9 cellular contexts compared by ENCODE assay signal in genomic region chr19:2491130-2491801, GRCh38. TPM values are rescaled to one million over a fixed set of nuclear protein-coding genes. Genes with fewer than 3 reads are reported as not detected.
A peak's percentile ranks its signal among the peaks of the same experiment; 100 is the strongest.
DNase-seq lines count a peak whose midpoint lies in the region; ATAC-seq and TF ChIP-seq lines count a peak whose summit lies in the region.
"Had no signal": no experiment of that assay in that cellular context is flagged by ENCODE, and none has a peak within 500 bp of the region (broad histone marks: within the 10 kb centered on the region; RNA-seq: fewer than 3 reads in every experiment).

No MANE protein-coding gene starts in this region.

- H3K27me3 ChIP-seq in left lung = peaks cover 0 to 65% of the 10 kb centered on the region in 2 donors

- H3K4me3 Mint-ChIP-seq in activated T-helper 1 cell treated with anti-CD3 and anti-CD28 coated beads, Interleukin-12 subunit alpha, Interleukin-12 subunit beta, Interleukin-2, Interleukin-4 antibody, amounts not matched to agents 30 ng/mL and 10 ng/mL and 1 ng/mL, durations not matched to agents 14 hours and 24 hours and 36 hours = no peak overlapping the region
- H3K4me3 Mint-ChIP-seq: dendritic cell treated with granulocyte-macrophage colony-stimulating factor and Interleukin-4, amounts not matched to agents 40 ng/mL and 50 ng/mL, for 4 days had no signal

- no peak overlapping the region for H3K27ac Mint-ChIP-seq in activated T-helper 1 cell treated with anti-CD3 and anti-CD28 coated beads, Interleukin-12 subunit alpha, Interleukin-12 subunit beta, Interleukin-2, Interleukin-4 antibody, amounts not matched to agents 30 ng/mL and 10 ng/mL and 1 ng/mL, durations not matched to agents 14 hours and 24 hours and 36 hours
- H3K27ac Mint-ChIP-seq: dendritic cell treated with granulocyte-macrophage colony-stimulating factor and Interleukin-4, amounts not matched to agents 40 ng/mL and 50 ng/mL, for 4 days had no signal

- ATAC-seq in left lung (peak; percentile 42), Right ventricle myocardium superior (ENCODE audit: poor library complexity) (no peak)

- H3K36me3 ChIP-seq in left lung = no peaks in the 10 kb centered on the region

- H3K36me3 Mint-ChIP-seq in activated T-helper 1 cell treated with anti-CD3 and anti-CD28 coated beads, Interleukin-12 subunit alpha, Interleukin-12 subunit beta, Interleukin-2, Interleukin-4 antibody, amounts not matched to agents 30 ng/mL and 10 ng/mL and 1 ng/mL, durations not matched to agents 14 hours and 24 hours and 36 hours (ENCODE audit: low read depth) = no peaks in the 10 kb centered on the region

- H3K27me3 Mint-ChIP-seq in activated T-helper 1 cell treated with anti-CD3 and anti-CD28 coated beads, Interleukin-12 subunit alpha, Interleukin-12 subunit beta, Interleukin-2, Interleukin-4 antibody, amounts not matched to agents 30 ng/mL and 10 ng/mL and 1 ng/mL, durations not matched to agents 14 hours and 24 hours and 36 hours (ENCODE audit: insufficient read depth) = peaks cover 51% of the 10 kb centered on the region

- no peaks in the 10 kb centered on the region for H3K9me3 Mint-ChIP-seq in activated T-helper 1 cell treated with anti-CD3 and anti-CD28 coated beads, Interleukin-12 subunit alpha, Interleukin-12 subunit beta, Interleukin-2, Interleukin-4 antibody, amounts not matched to agents 30 ng/mL and 10 ng/mL and 1 ng/mL, durations not matched to agents 14 hours and 24 hours and 36 hours
- H3K9me3 Mint-ChIP-seq: dendritic cell treated with granulocyte-macrophage colony-stimulating factor and Interleukin-4, amounts not matched to agents 40 ng/mL and 50 ng/mL, for 4 days had no signal

- TF ChIP-seq CTCF in AG09309 (IDR thresholded peaks at IDR 0.05; ENCODE audit: control insufficient read depth, insufficient read depth, low read depth, low read length, missing control alignments) = no peak
- no peak for TF ChIP-seq CTCF in left lung (IDR thresholded peaks at IDR 0.05)

- H3K4me1 ChIP-seq in left lung = peaks cover 40 to 72% of the 10 kb centered on the region in 2 donors

- peak overlapping the region; percentile 3 to 37 for H3K27ac ChIP-seq in left lung

- H3K9me3 ChIP-seq in left lung = no peaks in the 10 kb centered on the region

- H3K4me3 ChIP-seq in AG09309 (ENCODE audit: control insufficient read depth, low read depth, low read length) (no peak overlapping the region), left lung (no peak overlapping the region)

- intact Hi-C loops in left lung (cut with DNase I) = no loop called here
- intact Hi-C loops in activated T-helper 1 cell treated with anti-CD3 and anti-CD28 coated beads, Interleukin-12 subunit alpha, Interleukin-12 subunit beta, Interleukin-2, Interleukin-4 antibody, amounts not matched to agents 30 ng/mL and 10 ng/mL and 1 ng/mL, durations not matched to agents 14 hours and 24 hours and 36 hours (cut with micrococcal nuclease) = no loop called here
- intact Hi-C loops in head of caudate nucleus (cut with DNase I) = no loop called here
- intact Hi-C loops in Right ventricle myocardium superior (cut with DNase I) = loop anchor here (5.0 kb wide), 1 partner anchor 51 kb away; no protein-coding TSS in a partner anchor

- DNase-seq in AG09309 (ENCODE audit: low read depth) (peak; percentile 69), LHCN-M2 (ENCODE audit: low read depth) (peak; percentile 91), T1000 (lab: John Stamatoyannopoulos, UW) (peak; percentile 66), left lung (peak; percentile 85 to 93), hippocampal formation (lab: John Stamatoyannopoulos, UW) (no peak), head of caudate nucleus (no peak), Right ventricle myocardium superior (no peak)
- no peak for DNase-seq in activated T-helper 1 cell treated with anti-CD3 and anti-CD28 coated beads, Interleukin-12 subunit alpha, Interleukin-12 subunit beta, Interleukin-2, Interleukin-4 antibody, amounts not matched to agents 30 ng/mL and 10 ng/mL and 1 ng/mL, durations not matched to agents 14 hours and 24 hours and 36 hours (ENCODE audit: low spot score)

- H3K4me1 Mint-ChIP-seq in activated T-helper 1 cell treated with anti-CD3 and anti-CD28 coated beads, Interleukin-12 subunit alpha, Interleukin-12 subunit beta, Interleukin-2, Interleukin-4 antibody, amounts not matched to agents 30 ng/mL and 10 ng/mL and 1 ng/mL, durations not matched to agents 14 hours and 24 hours and 36 hours (ENCODE audit: low read depth) = peaks cover 20% of the 10 kb centered on the region

RNA-seq across cellular contexts. Expression of gene GADD45B, which starts 15.3 kb away (rescaled TPM):
- total RNA-seq in LHCN-M2 (2014; rRNA removed) (42.6 and 49.8 TPM in 2 replicates), left lung (10 to 100 TPM; 54.0 to 73.5 TPM), Right ventricle myocardium superior (42.1 TPM)
- 134 TPM for polyA plus RNA-seq in LHCN-M2 (2012)
- total RNA-seq in activated T-helper 1 cell treated with anti-CD3 and anti-CD28 coated beads, Interleukin-12 subunit alpha, Interleukin-12 subunit beta, Interleukin-2, Interleukin-4 antibody, amounts not matched to agents 30 ng/mL and 10 ng/mL and 1 ng/mL, durations not matched to agents 14 hours and 24 hours and 36 hours = 129 and 132 TPM in 2 replicates

RNA-seq across cellular contexts. Expression of gene LMNB2, which starts 34.5 kb away (rescaled TPM):
- total RNA-seq in LHCN-M2 (2014; rRNA removed) = 261 TPM in 2 replicates
- polyA plus RNA-seq in LHCN-M2 (2012) = 93.5 TPM
- 10 to 100 TPM; 35.1 to 40.5 TPM for total RNA-seq in left lung
- total RNA-seq in activated T-helper 1 cell treated with anti-CD3 and anti-CD28 coated beads, Interleukin-12 subunit alpha, Interleukin-12 subunit beta, Interleukin-2, Interleukin-4 antibody, amounts not matched to agents 30 ng/mL and 10 ng/mL and 1 ng/mL, durations not matched to agents 14 hours and 24 hours and 36 hours = 109 and 116 TPM in 2 replicates
- 13.9 TPM for total RNA-seq in Right ventricle myocardium superior

Comparison
In these comparisons a context has a peak if more than half of its experiments do, and no peak if none do; other contexts are left out.
1. DNase-seq: peak in AG09309 (single experiment), LHCN-M2 (single experiment), T1000 (single experiment) and left lung (2 of 2); none in activated T-helper 1 cell treated with anti-CD3 and anti-CD28 coated beads, Interleukin-12 subunit alpha, Interleukin-12 subunit beta, Interleukin-2, Interleukin-4 antibody, amounts not matched to agents 30 ng/mL and 10 ng/mL and 1 ng/mL, durations not matched to agents 14 hours and 24 hours and 36 hours (single experiment), hippocampal formation (0 of 2), head of caudate nucleus (0 of 42) and Right ventricle myocardium superior (single experiment).